In the genomic region with DNA sequence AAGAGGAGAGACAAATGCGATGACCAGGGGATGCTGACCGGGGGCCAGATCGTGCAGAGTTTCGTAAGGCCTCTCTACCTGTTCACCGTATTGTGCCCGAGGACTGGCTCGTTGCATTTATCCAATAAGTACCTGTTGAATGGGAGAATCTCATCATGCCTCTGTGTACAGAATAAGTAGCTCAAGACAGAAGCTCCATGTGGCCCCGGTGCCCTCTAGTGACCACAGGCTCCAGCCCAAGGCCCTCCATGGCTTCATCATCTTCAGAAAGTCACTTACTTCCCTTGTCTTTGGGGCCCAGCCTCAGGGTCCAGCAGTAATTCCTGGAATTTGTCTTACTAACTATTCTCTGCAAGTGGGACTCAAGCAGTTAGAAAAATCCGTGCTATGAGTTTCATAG, we compare ENCODE assay signal across 8 cellular contexts.
DNase-seq lines count a peak whose midpoint lies in the region; ATAC-seq, FAIRE-seq and TF ChIP-seq lines count a peak whose summit lies in the region.

No MANE protein-coding gene starts in this region.

- H3K27ac Mint-ChIP-seq in activated CD8-positive, alpha-beta memory T cell treated with anti-CD3 and anti-CD28 coated beads, Interleukin-2, amount 10 ng/mL, durations not matched to agents 7 days and 5 days = no peak overlapping the region

- H3K4me3 Mint-ChIP-seq in activated CD8-positive, alpha-beta memory T cell treated with anti-CD3 and anti-CD28 coated beads, Interleukin-2, amount 10 ng/mL, durations not matched to agents 7 days and 5 days = no peak overlapping the region

- no peak overlapping the region for H3K4ac ChIP-seq in mesendoderm (ENCODE audit: low read depth, low read length)

- H3K18ac ChIP-seq in mesendoderm (ENCODE audit: low read length) = no peak overlapping the region

- H3K79me2 ChIP-seq in mesendoderm (ENCODE audit: control insufficient read depth, insufficient read depth, low read length) = no peaks in the 10 kb centered on the region

- H3K4me1 Mint-ChIP-seq in activated CD8-positive, alpha-beta memory T cell treated with anti-CD3 and anti-CD28 coated beads, Interleukin-2, amount 10 ng/mL, durations not matched to agents 7 days and 5 days = peaks cover 2% of the 10 kb centered on the region

- peak; percentile 27 for ATAC-seq in activated CD8-positive, alpha-beta memory T cell treated with anti-CD3 and anti-CD28 coated beads, Interleukin-2, amount 10 ng/mL, durations not matched to agents 7 days and 5 days
- no peak for ATAC-seq in activated CD4-positive, CD25-positive, alpha-beta regulatory T cell treated with anti-CD3 and anti-CD28 coated beads, Interleukin-2, amount 50 U/mL, for 24 hours

- no peak overlapping the region for H3K9ac ChIP-seq in mesendoderm (ENCODE audit: low read length)

- no peak overlapping the region for H3K27ac ChIP-seq in mesendoderm (ENCODE audit: low read depth, low read length)

- no peaks in the 10 kb centered on the region for H3K27me3 Mint-ChIP-seq in activated CD8-positive, alpha-beta memory T cell treated with anti-CD3 and anti-CD28 coated beads, Interleukin-2, amount 10 ng/mL, durations not matched to agents 7 days and 5 days

- TF ChIP-seq POLR2A in GM12892 (IDR thresholded peaks at IDR 0.05; ENCODE audit: low read depth, low read length) = no peak

- no peaks in the 10 kb centered on the region for H3K9me3 Mint-ChIP-seq in activated CD8-positive, alpha-beta memory T cell treated with anti-CD3 and anti-CD28 coated beads, Interleukin-2, amount 10 ng/mL, durations not matched to agents 7 days and 5 days (ENCODE audit: low read depth)

- no peak overlapping the region for H2BK15ac ChIP-seq in mesendoderm (replicated peaks; ENCODE audit: low read depth)

- no CpG with 5 or more reads among the region's 9 CpGs for WGBS in mesendoderm (ENCODE audit: extremely low coverage, insufficient coverage, low lambda C conversion rate)

- H4K8ac ChIP-seq in mesendoderm (ENCODE audit: low read depth, low read length) = no peak overlapping the region

- DNase-seq in activated CD8-positive, alpha-beta memory T cell treated with anti-CD3 and anti-CD28 coated beads, Interleukin-2, amount 10 ng/mL, durations not matched to agents 7 days and 5 days = peak; percentile 52
- no peak for DNase-seq in activated CD8-positive, alpha-beta memory T cell treated with anti-CD3 and anti-CD28 coated beads, Interleukin-2, amount 50 U/mL, for 48 hours
- DNase-seq in NCI-H510A treated with DMSO at 0.1 percent for 48 hours (lab: John Stamatoyannopoulos, UW) (peak; percentile 65), cerebellar cortex (ENCODE audit: low spot score) (peak; percentile 59), mesendoderm (peak; percentile 71), GM12892 (ENCODE audit: insufficient read length) (no peak), SIG-M5 treated with dmso at 0.1 percent for 504 hours (lab: John Stamatoyannopoulos, UW; ENCODE audit: unreplicated experiment) (no peak)

- H3K56ac ChIP-seq in mesendoderm (ENCODE audit: low read length) = no peak overlapping the region

- H3K4me3 ChIP-seq in mesendoderm (ENCODE audit: low read length) = no peak overlapping the region

- H3K4me1 ChIP-seq in mesendoderm (ENCODE audit: control insufficient read depth, low read depth, low read length) = no peaks in the 10 kb centered on the region

- H3K36me3 ChIP-seq in mesendoderm (ENCODE audit: control insufficient read depth, insufficient read depth, low read length) = no peaks in the 10 kb centered on the region

- no peaks in the 10 kb centered on the region for H3K27me3 ChIP-seq in mesendoderm (ENCODE audit: insufficient read depth, low read length, poor library complexity)

- no peak overlapping the region for H2AK5ac ChIP-seq in mesendoderm (ENCODE audit: low read length)

- H3K23ac ChIP-seq in mesendoderm (ENCODE audit: low read length) = no peak overlapping the region

- no peak overlapping the region for H2BK120ac ChIP-seq in mesendoderm (ENCODE audit: low read depth, low read length)

- no peaks in the 10 kb centered on the region for H3K79me1 ChIP-seq in mesendoderm (ENCODE audit: low read length)

- no peaks in the 10 kb centered on the region for H3K36me3 Mint-ChIP-seq in activated CD8-positive, alpha-beta memory T cell treated with anti-CD3 and anti-CD28 coated beads, Interleukin-2, amount 10 ng/mL, durations not matched to agents 7 days and 5 days

- H2BK5ac ChIP-seq in mesendoderm (ENCODE audit: low read length) = no peak overlapping the region

- FAIRE-seq in GM12892 (lab: Jason Lieb, UNC) = no peak

- H3K4me2 ChIP-seq in mesendoderm (ENCODE audit: low read length) = no peak overlapping the region

- H4K5ac ChIP-seq in mesendoderm (ENCODE audit: low read length) = no peak overlapping the region

- CTCF ChIA-PET in activated CD8-positive, alpha-beta memory T cell treated with anti-CD3 and anti-CD28 coated beads, Interleukin-2, amount 10 ng/mL, durations not matched to agents 7 days and 5 days (lab: Charles Lee) = interaction anchor here (0.9 to 2.4 kb wide), 6 partner anchors 105 to 423 kb away, joined by 3 to 25 read pairs (median 5); no protein-coding TSS in a partner anchor

Comparison
In these comparisons a context has a peak if more than half of its experiments do, and no peak if none do; other contexts are left out.
1. DNase-seq: peak in activated CD8-positive, alpha-beta memory T cell treated with anti-CD3 and anti-CD28 coated beads, Interleukin-2, amount 10 ng/mL, durations not matched to agents 7 days and 5 days (single experiment), NCI-H510A treated with DMSO at 0.1 percent for 48 hours (single experiment), cerebellar cortex (single experiment) and mesendoderm (single experiment); none in activated CD8-positive, alpha-beta memory T cell treated with anti-CD3 and anti-CD28 coated beads, Interleukin-2, amount 50 U/mL, for 48 hours (single experiment), GM12892 (single experiment) and SIG-M5 treated with dmso at 0.1 percent for 504 hours (single experiment).